In genomic region chr20:5646038-5646755, GRCh38 we compare ENCODE assay signal across 8 cellular contexts. TPM values are rescaled to one million over a fixed set of nuclear protein-coding genes. Genes with fewer than 3 reads are reported as not detected.
DNase-seq lines count a peak whose midpoint lies in the region; ATAC-seq, FAIRE-seq and TF ChIP-seq lines count a peak whose summit lies in the region.
"Not testable (repeated sequence)": the region's sequence is repeated elsewhere in the genome, so short reads cannot be mapped to it uniquely, and the experiment has no call there.

No MANE protein-coding gene starts in this region.

- not testable (repeated sequence) for H3K36me3 Mint-ChIP-seq in CD14-positive monocyte; activated T-cell treated with anti-CD3 and anti-CD28 coated beads, Interleukin-2, amount 50 U/mL, for 24 hours (ENCODE audit: low read depth); stimulated activated memory B cell treated with anti-CD40 and anti-IgM and Interleukin-4, amounts not matched to agents 10 μg/mL and 1 μg/mL and 100 μg/mL, for 72 hours

- H3K9me2 ChIP-seq in PC-3 (replicated peaks; ENCODE audit: low read length) = not testable (repeated sequence)

- peak overlapping the region in 1 of 2 donors; percentile 60 for H3K4me3 Mint-ChIP-seq in CD14-positive monocyte
- H3K4me3 Mint-ChIP-seq in activated T-cell treated with anti-CD3 and anti-CD28 coated beads, Interleukin-2, amount 50 U/mL, for 24 hours = peak overlapping the region; percentile 44
- peak overlapping the region; percentile 47 for H3K4me3 Mint-ChIP-seq in stimulated activated memory B cell treated with anti-CD40 and anti-IgM and Interleukin-4, amounts not matched to agents 10 μg/mL and 1 μg/mL and 100 μg/mL, for 72 hours

- dilution Hi-C loops in endothelial cell of umbilical vein (cut with MboI; ENCODE audit: extremely low pct_ligation_motif_present, low sequenced_read_pairs) = not testable (repeated sequence)

- BruUV-seq in PC-3 (replicated peaks; lab: Mats Ljungman, UMichigan); endothelial cell of umbilical vein (replicated peaks; lab: Mats Ljungman, UMichigan): not testable (repeated sequence)

- ATAC-seq in GM19023 (IDR thresholded peaks at IDR 0.05; ENCODE audit: unreplicated experiment) = peak; percentile 39
- ATAC-seq in GM21825 (IDR thresholded peaks at IDR 0.05; ENCODE audit: unreplicated experiment) = peak; percentile 11
- ATAC-seq in HG03432 (IDR thresholded peaks at IDR 0.05; ENCODE audit: unreplicated experiment) = peak; percentile 26
- peak; percentile 45; the same call in 1 of the 2 replicates for ATAC-seq in PC-3
- not testable (repeated sequence) for ATAC-seq in stimulated activated memory B cell treated with anti-CD40 and anti-IgM and Interleukin-4, amounts not matched to agents 10 μg/mL and 1 μg/mL and 100 μg/mL, for 72 hours

- H3K9me3 Mint-ChIP-seq in CD14-positive monocyte; activated T-cell treated with anti-CD3 and anti-CD28 coated beads, Interleukin-2, amount 50 U/mL, for 24 hours; stimulated activated memory B cell treated with anti-CD40 and anti-IgM and Interleukin-4, amounts not matched to agents 10 μg/mL and 1 μg/mL and 100 μg/mL, for 72 hours: not testable (repeated sequence)

- intact Hi-C loops in CD14-positive monocyte (cut with micrococcal nuclease); endothelial cell of umbilical vein (cut with micrococcal nuclease): not testable (repeated sequence)
- intact Hi-C loops in PC-3 (cut with micrococcal nuclease) = loop anchor here (1.0 kb wide), 1 partner anchor 8 kb away; no protein-coding TSS in a partner anchor

- H4K20me1 ChIP-seq in PC-3 (ENCODE audit: low read length); endothelial cell of umbilical vein (replicated peaks; ENCODE audit: control insufficient read depth, extremely low read depth, insufficient read depth, low read length): not testable (repeated sequence)

- peaks cover 25% of the 10 kb centered on the region for H3K4me1 ChIP-seq in PC-3 (ENCODE audit: insufficient read depth, low read length)
- H3K4me1 ChIP-seq in endothelial cell of umbilical vein (ENCODE audit: control insufficient read depth, extremely low read depth, insufficient read depth, low read length) = peaks cover 31% of the 10 kb centered on the region

- H3F3A ChIP-seq in PC-3 (ENCODE audit: low read length, unreplicated experiment) = not testable (repeated sequence)

- peak overlapping the region; percentile 98 to 100 (median 99) for H3K27ac Mint-ChIP-seq in CD14-positive monocyte
- peak overlapping the region; percentile 79 for H3K27ac Mint-ChIP-seq in activated T-cell treated with anti-CD3 and anti-CD28 coated beads, Interleukin-2, amount 50 U/mL, for 24 hours
- peak overlapping the region; percentile 92 for H3K27ac Mint-ChIP-seq in stimulated activated memory B cell treated with anti-CD40 and anti-IgM and Interleukin-4, amounts not matched to agents 10 μg/mL and 1 μg/mL and 100 μg/mL, for 72 hours

- DNase-seq in CD14-positive monocyte (ENCODE audit: low spot score); endothelial cell of umbilical vein (ENCODE audit: low read depth, low spot score): not testable (repeated sequence)
- DNase-seq in PC-3 = peak; percentile 69
- peak; percentile 33 for DNase-seq in activated T-cell treated with anti-CD3 and anti-CD28 coated beads, Interleukin-2, amount 50 U/mL, for 24 hours

- H3K27ac ChIP-seq in PC-3 (ENCODE audit: low read length) (peak overlapping the region; percentile 98), endothelial cell of umbilical vein (ENCODE audit: insufficient read depth, low read depth, low read length) (peak overlapping the region; percentile 29)

- POLR2A ChIA-PET in PC-3 (lab: Charles Lee; ENCODE audit: unreplicated experiment) = interaction anchor here (0.6 to 1.3 kb wide), 4 partner anchors 8 to 105 kb away, joined by 4 to 12 read pairs (median 6); partner anchors contain the start of gene SHLD1
- POLR2A ChIA-PET in endothelial cell of umbilical vein (lab: Charles Lee) = not testable (repeated sequence)

- H3K9ac ChIP-seq in PC-3 (ENCODE audit: low read length) (peak overlapping the region; percentile 67), endothelial cell of umbilical vein (replicated peaks; ENCODE audit: extremely low read depth, insufficient read depth, low read length) (peak overlapping the region; percentile 3)

- H3K79me2 ChIP-seq in PC-3 (ENCODE audit: low read length); endothelial cell of umbilical vein (ENCODE audit: control insufficient read depth, insufficient read depth, low read length): not testable (repeated sequence)

- not testable (repeated sequence) for TF ChIP-seq CTCF in CD14-positive monocyte (IDR thresholded peaks at IDR 0.05); PC-3 (conservative IDR thresholded peaks at IDR 0.05; ENCODE audit: low read depth, low read length); endothelial cell of umbilical vein (IDR thresholded peaks at IDR 0.05; ENCODE audit: extremely low read depth in 1 of 2, insufficient read depth in 1 of 2, low read depth in 1 of 2, low read length in 2 of 2)

- H3K27me3 ChIP-seq in PC-3 (ENCODE audit: low read length); endothelial cell of umbilical vein (ENCODE audit: control insufficient read depth in 2 of 2, insufficient read depth in 2 of 2, low read length in 2 of 2): not testable (repeated sequence)

- not testable (repeated sequence) for H3K4me3 ChIP-seq in PC-3 (ENCODE audit: low read length); endothelial cell of umbilical vein (replicated peaks in 1 of 3; ENCODE audit: insufficient read depth in 1 of 3, low read depth in 1 of 3, low read length in 3 of 3)

- not testable (repeated sequence) for H3K27me3 Mint-ChIP-seq in CD14-positive monocyte (ENCODE audit: low read depth in 3 of 3); activated T-cell treated with anti-CD3 and anti-CD28 coated beads, Interleukin-2, amount 50 U/mL, for 24 hours; stimulated activated memory B cell treated with anti-CD40 and anti-IgM and Interleukin-4, amounts not matched to agents 10 μg/mL and 1 μg/mL and 100 μg/mL, for 72 hours

- H2AFZ ChIP-seq in PC-3 (ENCODE audit: low read length); endothelial cell of umbilical vein (ENCODE audit: low read depth, low read length): not testable (repeated sequence)

- H3K4me2 ChIP-seq in PC-3 (ENCODE audit: low read length); endothelial cell of umbilical vein (ENCODE audit: insufficient read depth, low read length): not testable (repeated sequence)

- H3K4me1 Mint-ChIP-seq in CD14-positive monocyte = peaks cover 85% of the 10 kb centered on the region
- H3K4me1 Mint-ChIP-seq in activated T-cell treated with anti-CD3 and anti-CD28 coated beads, Interleukin-2, amount 50 U/mL, for 24 hours (ENCODE audit: low read depth) = peaks cover 49% of the 10 kb centered on the region
- peaks cover 75% of the 10 kb centered on the region for H3K4me1 Mint-ChIP-seq in stimulated activated memory B cell treated with anti-CD40 and anti-IgM and Interleukin-4, amounts not matched to agents 10 μg/mL and 1 μg/mL and 100 μg/mL, for 72 hours

- not testable (repeated sequence) for H3K9me3 ChIP-seq in PC-3 (ENCODE audit: low read length); endothelial cell of umbilical vein (replicated peaks; ENCODE audit: control insufficient read depth, insufficient read depth, low read length)

- CTCF ChIA-PET in PC-3 (lab: Charles Lee) = interaction anchor here (0.7 kb wide), 1 partner anchor 8 kb away, joined by 9 read pairs; no protein-coding TSS in a partner anchor
- CTCF ChIA-PET in endothelial cell of umbilical vein (lab: Charles Lee) = interaction anchor here (0.6 to 3.9 kb wide), 5 partner anchors 11 to 142 kb away, joined by 3 to 17 read pairs (median 3); partner anchors contain the start of gene SHLD1

- H3K36me3 ChIP-seq in PC-3 (ENCODE audit: low read depth, low read length); endothelial cell of umbilical vein (ENCODE audit: control insufficient read depth in 2 of 2, extremely low read depth in 1 of 2, insufficient read depth in 2 of 2, low read length in 2 of 2): not testable (repeated sequence)

- TF ChIP-seq POLR2A in endothelial cell of umbilical vein (IDR thresholded peaks at IDR 0.05; ENCODE audit: low read depth, low read length) = not testable (repeated sequence)

- peak; percentile 26 for FAIRE-seq in endothelial cell of umbilical vein (lab: Jason Lieb, UNC)

- H3K9me1 ChIP-seq in endothelial cell of umbilical vein (replicated peaks; ENCODE audit: control insufficient read depth, extremely low read depth, insufficient read depth, low read length) = not testable (repeated sequence)

RNA-seq across cellular contexts. Expression of gene GPCPD1, which starts 35.4 kb away (rescaled TPM):
- polyA plus RNA-seq in CD14-positive monocyte = 10 to 100 TPM; 46.8 to 78.9 TPM
- 13.0 and 16.8 TPM in 2 replicates for total RNA-seq in PC-3 (2014; rRNA removed)
- 16.7 and 21.8 TPM in 2 replicates for total RNA-seq in endothelial cell of umbilical vein
- polyA plus RNA-seq in endothelial cell of umbilical vein = 5.1 and 6.4 TPM in 2 replicates
- 4.6 and 4.9 TPM in 2 replicates for polyA plus RNA-seq in endothelial cell of umbilical vein (2011; cell fraction: cytosol; rRNA removed)
- polyA plus RNA-seq in endothelial cell of umbilical vein (2011; cell fraction: nucleus; rRNA removed) = 19.2 and 21.8 TPM in 2 replicates
- 8.2 and 8.7 TPM in 2 replicates for polyA plus RNA-seq in endothelial cell of umbilical vein (2012)
- 17.4 and 20.4 TPM in 2 replicates for polyA minus RNA-seq in endothelial cell of umbilical vein
- polyA minus RNA-seq in endothelial cell of umbilical vein (2011; cell fraction: cytosol; rRNA and poly(A)+ RNA removed) = 4.8 TPM
- 18.9 and 20.8 TPM in 2 replicates for polyA minus RNA-seq in endothelial cell of umbilical vein (2011; cell fraction: nucleus; rRNA and poly(A)+ RNA removed)
